ENCODE assay signal across 2 cellular contexts in genomic region chr22:16391417-16391930, GRCh38.
TF ChIP-seq lines count a peak whose summit lies in the region.
"Not testable (repeated sequence)": the region's sequence is repeated elsewhere in the genome, so short reads cannot be mapped to it uniquely, and the experiment has no call there.

No MANE protein-coding gene starts in this region.

TF ChIP-seq in K562, 482 proteins besides CTCF, POLR2A, EP300 and RAD21:
- 0 out of 4 replicates have a peak, but pooled peaks have one; percentile 30 to 40 for TF ChIP-seq UBTF (IDR thresholded peaks at IDR 0.05; ENCODE audit: borderline replicate concordance in 1 of 2, low read depth in 2 of 2, low read length in 2 of 2)
- peak in 1 of 3 experiments; percentile 12 for TF ChIP-seq YY1 (IDR thresholded peaks at IDR 0.05; ENCODE audit: borderline replicate concordance in 1 of 3, control insufficient read depth in 1 of 3, extremely low read depth in 1 of 3, insufficient read depth in 3 of 3, insufficient read length in 1 of 3, insufficient replicate concordance in 2 of 3, low read depth in 1 of 3, low read length in 2 of 3)
- not testable (repeated sequence) for TF ChIP-seq BRCA1 (IDR thresholded peaks at IDR 0.05)
- 0 out of 2 replicates have a peak, but pooled peaks have one; percentile 70 for TF ChIP-seq BRCA1 (CRISPR knock-in tag; IDR thresholded peaks at IDR 0.05)
- 0 out of 2 replicates have a peak, but pooled peaks have one; percentile 31 for TF ChIP-seq STAG1 (CRISPR knock-in tag; IDR thresholded peaks at IDR 0.05; ENCODE audit: borderline replicate concordance)
- peak; percentile 53; the same call in 1 of the 2 replicates for TF ChIP-seq SMC3 (conservative IDR thresholded peaks at IDR 0.05; ENCODE audit: insufficient read depth, low read depth, low read length)

TF ChIP-seq in HepG2, 621 proteins besides CTCF, POLR2A, EP300 and RAD21:
- TF ChIP-seq UBTF (CRISPR knock-in tag; IDR thresholded peaks at IDR 0.05), result 0 out of 2 replicates have a peak, but pooled peaks have one; percentile 19
